In the genomic region with DNA sequence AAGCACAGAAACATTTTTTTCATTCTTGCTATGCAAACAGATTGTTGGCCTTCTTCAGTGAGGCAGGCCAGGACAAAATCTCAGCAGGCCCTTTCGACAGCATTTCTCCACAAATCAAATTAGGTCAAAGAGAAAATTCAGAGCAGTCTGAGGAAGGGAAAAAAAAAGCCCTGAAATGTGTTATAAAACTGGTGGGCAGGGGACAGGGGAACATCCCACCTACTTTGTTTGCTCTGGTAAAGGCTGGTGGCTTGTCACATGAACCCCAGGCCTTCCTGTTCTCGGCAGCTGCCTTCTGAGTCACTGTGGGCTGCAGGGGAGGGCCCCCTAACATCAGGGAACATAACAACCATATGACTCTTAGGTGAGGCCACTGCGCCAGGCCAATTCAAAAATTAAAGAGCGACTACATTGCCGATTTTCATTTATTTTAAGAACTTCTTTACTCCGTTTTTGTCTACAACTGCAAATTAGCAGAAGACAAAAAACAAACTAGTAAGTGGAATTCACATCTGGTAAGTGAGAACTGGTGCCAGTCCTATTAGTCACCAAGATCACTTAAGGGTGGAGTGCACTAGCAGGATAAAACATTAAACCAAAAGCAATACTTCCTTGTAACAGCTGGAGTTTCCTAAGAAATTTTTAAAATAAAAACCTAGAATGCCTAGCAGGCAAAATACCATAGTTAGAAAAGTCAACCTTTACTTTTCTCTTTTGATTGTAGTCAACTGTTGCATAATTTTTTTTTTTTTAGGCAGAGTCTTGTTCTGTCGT, we compare ENCODE assay signal across 8 cellular contexts. TPM values are rescaled to one million over a fixed set of nuclear protein-coding genes. Genes with fewer than 3 reads are reported as not detected.
DNase-seq lines count a peak whose midpoint lies in the region; ATAC-seq and TF ChIP-seq lines count a peak whose summit lies in the region.

No MANE protein-coding gene starts in this region.

- TF ChIP-seq CTCF in PC-9 (conservative IDR thresholded peaks at IDR 0.05) (no peak), fibroblast of mammary gland (conservative IDR thresholded peaks at IDR 0.05; ENCODE audit: control insufficient read depth, insufficient read depth, low read depth, low read length) (no peak)

- no peaks in the 10 kb centered on the region for H3K27me3 ChIP-seq in PC-9 (ENCODE audit: insufficient read depth, low read depth)

- ATAC-seq in GM18517 (IDR thresholded peaks at IDR 0.05; ENCODE audit: unreplicated experiment) (peak; percentile 99), HG02938 (IDR thresholded peaks at IDR 0.05; ENCODE audit: unreplicated experiment) (peak; percentile 99)

- H3K27ac ChIP-seq in PC-9: peak overlapping the region; percentile 84

- H3K4me3 ChIP-seq in PC-9 (peak overlapping the region; percentile 23; the same call in 1 of the 2 replicates), fibroblast of mammary gland (ENCODE audit: control insufficient read depth, low read depth, low read length) (no peak overlapping the region)

- DNase-seq in PC-9: peak; percentile 58 to 84
- peak; percentile 72 for DNase-seq in activated T-helper 1 cell treated with anti-CD3 and anti-CD28 coated beads, Interleukin-12 subunit alpha, Interleukin-12 subunit beta, Interleukin-2, Interleukin-4 antibody, amounts not matched to agents 30 ng/mL and 10 ng/mL and 1 ng/mL, durations not matched to agents 14 hours and 24 hours and 36 hours (ENCODE audit: low spot score)
- peak; percentile 96 for DNase-seq in fibroblast of mammary gland (ENCODE audit: low read depth)
- peak; percentile 55 for DNase-seq in non-pigmented ciliary epithelial cell (ENCODE audit: low read depth)
- peak; percentile 87 for DNase-seq in stromal cell of bone marrow (ENCODE audit: low read depth)
- no peak for DNase-seq in superior temporal gyrus (ENCODE audit: extremely low spot score)

- peak overlapping the region; percentile 64 for H3K4me2 ChIP-seq in PC-9

- no peaks in the 10 kb centered on the region for H3K9me3 ChIP-seq in PC-9 (ENCODE audit: insufficient read depth, low read depth)

- H3K4me3 Mint-ChIP-seq in activated T-helper 1 cell treated with anti-CD3 and anti-CD28 coated beads, Interleukin-12 subunit alpha, Interleukin-12 subunit beta, Interleukin-2, Interleukin-4 antibody, amounts not matched to agents 30 ng/mL and 10 ng/mL and 1 ng/mL, durations not matched to agents 14 hours and 24 hours and 36 hours: peak overlapping the region; percentile 67

- H3K9me3 Mint-ChIP-seq in activated T-helper 1 cell treated with anti-CD3 and anti-CD28 coated beads, Interleukin-12 subunit alpha, Interleukin-12 subunit beta, Interleukin-2, Interleukin-4 antibody, amounts not matched to agents 30 ng/mL and 10 ng/mL and 1 ng/mL, durations not matched to agents 14 hours and 24 hours and 36 hours: no peaks in the 10 kb centered on the region

- no peaks in the 10 kb centered on the region for H3K79me2 ChIP-seq in PC-9 (ENCODE audit: low read depth)

- peaks cover 50% of the 10 kb centered on the region for H3K4me1 ChIP-seq in PC-9 (replicated peaks; ENCODE audit: insufficient read depth)

- peaks cover 35% of the 10 kb centered on the region for H3F3A ChIP-seq in PC-9 (ENCODE audit: insufficient read depth, low read depth)

- H3K36me3 ChIP-seq in PC-9 (ENCODE audit: low read depth): no peaks in the 10 kb centered on the region

- no peak overlapping the region for H2AFZ ChIP-seq in PC-9

- no peaks in the 10 kb centered on the region for H3K27me3 Mint-ChIP-seq in activated T-helper 1 cell treated with anti-CD3 and anti-CD28 coated beads, Interleukin-12 subunit alpha, Interleukin-12 subunit beta, Interleukin-2, Interleukin-4 antibody, amounts not matched to agents 30 ng/mL and 10 ng/mL and 1 ng/mL, durations not matched to agents 14 hours and 24 hours and 36 hours (ENCODE audit: insufficient read depth)

- intact Hi-C loops in PC-9 (cut with micrococcal nuclease; ENCODE audit: unreplicated experiment): loop anchor here (2.0 to 5.0 kb wide), 3 partner anchors 46 to 223 kb away; a partner anchor contains a TSS
- intact Hi-C loops in activated T-helper 1 cell treated with anti-CD3 and anti-CD28 coated beads, Interleukin-12 subunit alpha, Interleukin-12 subunit beta, Interleukin-2, Interleukin-4 antibody, amounts not matched to agents 30 ng/mL and 10 ng/mL and 1 ng/mL, durations not matched to agents 14 hours and 24 hours and 36 hours (cut with micrococcal nuclease): loop anchor here (1.0 to 5.0 kb wide), 10 partner anchors 10 to 1438 kb away; a partner anchor contains a TSS

- no TSS peak for BruUV-seq in PC-9 (replicated peaks; lab: Mats Ljungman, UMichigan)

- H3K36me3 Mint-ChIP-seq in activated T-helper 1 cell treated with anti-CD3 and anti-CD28 coated beads, Interleukin-12 subunit alpha, Interleukin-12 subunit beta, Interleukin-2, Interleukin-4 antibody, amounts not matched to agents 30 ng/mL and 10 ng/mL and 1 ng/mL, durations not matched to agents 14 hours and 24 hours and 36 hours (ENCODE audit: low read depth): peaks cover 1% of the 10 kb centered on the region

- CTCF ChIA-PET in PC-9 (lab: Charles Lee): no interaction called here

- peaks cover 18% of the 10 kb centered on the region for H3K4me1 Mint-ChIP-seq in activated T-helper 1 cell treated with anti-CD3 and anti-CD28 coated beads, Interleukin-12 subunit alpha, Interleukin-12 subunit beta, Interleukin-2, Interleukin-4 antibody, amounts not matched to agents 30 ng/mL and 10 ng/mL and 1 ng/mL, durations not matched to agents 14 hours and 24 hours and 36 hours (ENCODE audit: low read depth)

- POLR2A ChIA-PET in PC-9 (lab: Charles Lee; ENCODE audit: unreplicated experiment): interaction anchor here (0.6 to 0.7 kb wide), 2 partner anchors 47 to 99 kb away, joined by 3 to 4 read pairs; no protein-coding TSS in a partner anchor

- H3K27ac Mint-ChIP-seq in activated T-helper 1 cell treated with anti-CD3 and anti-CD28 coated beads, Interleukin-12 subunit alpha, Interleukin-12 subunit beta, Interleukin-2, Interleukin-4 antibody, amounts not matched to agents 30 ng/mL and 10 ng/mL and 1 ng/mL, durations not matched to agents 14 hours and 24 hours and 36 hours: peak overlapping the region; percentile 89

- no peaks in the 10 kb centered on the region for H3K9me2 ChIP-seq in PC-9 (ENCODE audit: insufficient read depth)

- no peaks in the 10 kb centered on the region for H4K20me1 ChIP-seq in PC-9 (ENCODE audit: insufficient read depth)

RNA-seq across cellular contexts. Expression of a gene that starts 46.2 kb away (rescaled TPM):
- 23.1 and 29.5 TPM in 2 replicates for total RNA-seq in PC-9 (2021)
- total RNA-seq in activated T-helper 1 cell treated with anti-CD3 and anti-CD28 coated beads, Interleukin-12 subunit alpha, Interleukin-12 subunit beta, Interleukin-2, Interleukin-4 antibody, amounts not matched to agents 30 ng/mL and 10 ng/mL and 1 ng/mL, durations not matched to agents 14 hours and 24 hours and 36 hours: 18.4 and 21.1 TPM in 2 replicates

RNA-seq across cellular contexts. Expression of a gene that starts 57.0 kb away (rescaled TPM):
- total RNA-seq in PC-9 (2021): 2.2 and 2.7 TPM in 2 replicates
- total RNA-seq in activated T-helper 1 cell treated with anti-CD3 and anti-CD28 coated beads, Interleukin-12 subunit alpha, Interleukin-12 subunit beta, Interleukin-2, Interleukin-4 antibody, amounts not matched to agents 30 ng/mL and 10 ng/mL and 1 ng/mL, durations not matched to agents 14 hours and 24 hours and 36 hours: 53.3 and 57.2 TPM in 2 replicates

Comparison
In these comparisons a context has a peak if more than half of its experiments do, and no peak if none do; other contexts are left out.
1. RNA of a gene that starts 57.0 kb away (total RNA-seq): 53.3 to 57.2 TPM in activated T-helper 1 cell treated with anti-CD3 and anti-CD28 coated beads, Interleukin-12 subunit alpha, Interleukin-12 subunit beta, Interleukin-2, Interleukin-4 antibody, amounts not matched to agents 30 ng/mL and 10 ng/mL and 1 ng/mL, durations not matched to agents 14 hours and 24 hours and 36 hours; 2.2 to 2.7 TPM in PC-9; every median in the first group is over 10 times any median in the second.